16 cellular contexts compared by ENCODE assay signal in genomic region chr4:83772680-83773079, GRCh38.
"Had no signal": no experiment of that assay in that cellular context is flagged by ENCODE, and none has a peak within 500 bp of the region (broad histone marks: within the 10 kb centered on the region; RNA-seq: fewer than 3 reads in every experiment).

No MANE protein-coding gene starts in this region.

- H3K27ac ChIP-seq: ascending aorta, cardiac muscle cell, foreskin keratinocyte, left lung, pancreas, suprapubic skin, upper lobe of left lung had no signal

- H3K4me3 ChIP-seq: ascending aorta, cardiac muscle cell, left lung, pancreas, suprapubic skin, upper lobe of left lung had no signal

- H3K4me1 ChIP-seq: ascending aorta, foreskin keratinocyte, left lung, pancreas, suprapubic skin, upper lobe of left lung had no signal

- H3K36me3 Mint-ChIP-seq: memory B cell had no signal

- H3K27ac Mint-ChIP-seq: activated CD4-positive, alpha-beta memory T cell treated with anti-CD3 and anti-CD28 coated beads, Interleukin-2, amount 10 ng/mL, durations not matched to agents 7 days and 5 days; activated T-cell treated with anti-CD3 and anti-CD28 coated beads, Interleukin-2, amount 50 U/mL, for 72 hours; memory B cell had no signal

- H3K36me3 ChIP-seq: ascending aorta, cardiac muscle cell, left lung, pancreas, suprapubic skin, upper lobe of left lung had no signal

- H3K9me3 ChIP-seq: ascending aorta, left lung, pancreas, suprapubic skin, upper lobe of left lung had no signal

- H3K27me3 ChIP-seq: ascending aorta, cardiac muscle cell, pancreas, suprapubic skin, upper lobe of left lung had no signal

- H3K27me3 Mint-ChIP-seq: activated CD4-positive, alpha-beta memory T cell treated with anti-CD3 and anti-CD28 coated beads, Interleukin-2, amount 10 ng/mL, durations not matched to agents 7 days and 5 days had no signal

- DNase-seq: activated CD4-positive, alpha-beta memory T cell treated with anti-CD3 and anti-CD28 coated beads, Interleukin-2, amount 10 ng/mL, durations not matched to agents 7 days and 5 days; activated T-cell treated with anti-CD3 and anti-CD28 coated beads, Interleukin-2, amount 50 U/mL, for 72 hours; foreskin keratinocyte; head of caudate nucleus; islet precursor cell; left lung; pancreas; stimulated activated CD4-positive, alpha-beta T cell treated with anti-CD3 and anti-CD28 coated beads, Interleukin-4, amount 100 ng/mL, for 1 hour; stimulated activated CD8-positive, alpha-beta memory T cell treated with anti-CD3 and anti-CD28 coated beads, Interleukin-4, amount 100 ng/mL, for 48 hours; stimulated activated naive CD8-positive, alpha-beta T cell treated with anti-CD3 and anti-CD28 coated beads, Interleukin-15, Interleukin-2, amounts not matched to agents 100 U/mL and 50 U/mL, for 24 hours; T1000; upper lobe of left lung had no signal

- H3K4me3 Mint-ChIP-seq: activated CD4-positive, alpha-beta memory T cell treated with anti-CD3 and anti-CD28 coated beads, Interleukin-2, amount 10 ng/mL, durations not matched to agents 7 days and 5 days; activated T-cell treated with anti-CD3 and anti-CD28 coated beads, Interleukin-2, amount 50 U/mL, for 72 hours; memory B cell had no signal

- H3K4me1 Mint-ChIP-seq: activated CD4-positive, alpha-beta memory T cell treated with anti-CD3 and anti-CD28 coated beads, Interleukin-2, amount 10 ng/mL, durations not matched to agents 7 days and 5 days; memory B cell had no signal

- ATAC-seq: activated T-cell treated with anti-CD3 and anti-CD28 coated beads, Interleukin-2, amount 50 U/mL, for 72 hours; foreskin keratinocyte; left lung; pancreas; stimulated activated naive CD8-positive, alpha-beta T cell treated with anti-CD3 and anti-CD28 coated beads, Interleukin-15, Interleukin-2, amounts not matched to agents 100 U/mL and 50 U/mL, for 24 hours had no signal

- H3K9me3 Mint-ChIP-seq: activated CD4-positive, alpha-beta memory T cell treated with anti-CD3 and anti-CD28 coated beads, Interleukin-2, amount 10 ng/mL, durations not matched to agents 7 days and 5 days; activated T-cell treated with anti-CD3 and anti-CD28 coated beads, Interleukin-2, amount 50 U/mL, for 72 hours; memory B cell had no signal
